In the genomic region with DNA sequence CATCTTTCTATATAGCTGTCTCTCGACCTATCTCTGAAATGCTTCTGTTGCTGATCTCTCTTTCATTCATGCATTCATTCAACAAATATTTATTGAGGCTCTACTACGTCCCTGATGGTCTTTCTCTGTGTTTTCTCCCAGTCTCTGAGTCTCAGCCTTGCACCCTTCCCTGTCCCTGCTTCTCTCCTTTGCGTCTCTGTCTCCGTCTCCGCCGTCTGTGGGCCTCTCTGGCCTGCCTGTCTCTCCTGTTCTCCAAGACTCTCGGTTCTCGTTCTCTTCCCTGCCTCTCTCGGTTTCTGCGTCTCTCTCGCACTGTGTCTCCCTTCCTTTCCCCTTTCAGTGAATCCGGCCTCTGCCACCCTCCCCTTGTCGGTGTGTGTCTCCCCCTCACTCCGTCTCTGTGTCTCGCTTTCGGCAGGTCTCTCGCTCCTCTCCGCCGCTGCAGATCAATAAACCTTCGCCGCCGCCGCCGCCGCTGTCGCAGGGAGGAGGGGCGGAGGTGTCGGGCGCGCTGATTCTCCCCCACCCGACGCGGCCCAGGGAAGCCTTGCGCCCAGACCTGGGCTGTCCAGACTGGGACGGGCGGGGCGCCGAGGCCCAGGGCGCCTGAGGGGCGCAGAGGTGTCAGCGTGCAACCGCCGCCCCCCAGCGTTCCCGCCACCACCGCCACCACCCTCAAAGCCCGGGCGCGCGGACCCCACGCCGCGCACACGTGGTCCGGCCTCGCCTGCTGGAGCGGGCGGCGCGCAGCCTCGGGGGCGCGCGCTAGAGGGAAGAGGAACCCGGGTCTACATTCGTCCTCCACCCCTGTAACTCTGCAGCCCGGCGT, we compare ENCODE assay signal across 8 cellular contexts. TPM values are rescaled to one million over a fixed set of nuclear protein-coding genes. Genes with fewer than 3 reads are reported as not detected.
DNase-seq lines count a peak whose midpoint lies in the region; ATAC-seq and TF ChIP-seq lines count a peak whose summit lies in the region.

No MANE protein-coding gene starts in this region.

- no peak overlapping the region for H2AK9ac ChIP-seq in IMR-90 (replicated peaks; ENCODE audit: low read depth, low read length, poor library complexity)

- POLR2A ChIA-PET in IMR-90 (lab: Charles Lee; ENCODE audit: unreplicated experiment) = no interaction called here

- H2BK5ac ChIP-seq in IMR-90 (ENCODE audit: low read depth, low read length, poor library complexity, severe bottlenecking) = no peak overlapping the region

- no peak overlapping the region for H3K4ac ChIP-seq in IMR-90 (ENCODE audit: low read depth, low read length)

- peak overlapping the region; percentile 27 for H2AFZ ChIP-seq in IMR-90 (replicated peaks; ENCODE audit: low read length, poor library complexity)

- intact Hi-C loops in IMR-90 (cut with micrococcal nuclease) = loop anchor here (10.0 kb wide), 1 partner anchor 607 kb away; no protein-coding TSS in a partner anchor

- H3K36me3 ChIP-seq in IMR-90 (ENCODE audit: control insufficient read depth, insufficient read depth, low read length) (no peaks in the 10 kb centered on the region), mucosa of rectum (ENCODE audit: control insufficient read depth in 2 of 2, insufficient read depth in 2 of 2, low read length in 2 of 2) (no peaks in the 10 kb centered on the region)

- no peaks in the 10 kb centered on the region for H3K9me3 Mint-ChIP-seq in activated naive CD8-positive, alpha-beta T cell (ENCODE audit: low read depth)

- no peak for TF ChIP-seq RAD21 in IMR-90 (IDR thresholded peaks at IDR 0.05; ENCODE audit: low read length)

- DNase-seq in IMR-90 (no peak), NCI-H2081 (lab: John Stamatoyannopoulos, UW) (no peak), RKO (ENCODE audit: low spot score) (no peak), KBM-7 (no peak), NCI-H345 (lab: John Stamatoyannopoulos, UW) (no peak)

- no peak overlapping the region for H3K18ac ChIP-seq in IMR-90 (ENCODE audit: low read depth, low read length)

- peaks cover 45% of the 10 kb centered on the region for H3K4me1 Mint-ChIP-seq in activated naive CD8-positive, alpha-beta T cell (ENCODE audit: low read depth)

- H3K9ac ChIP-seq in IMR-90 (ENCODE audit: low read depth, low read length) (no peak overlapping the region), mucosa of rectum (ENCODE audit: low read depth in 1 of 2, low read length in 2 of 2) (peak overlapping the region; percentile 52 to 90)

- no peaks in the 10 kb centered on the region; a peak in 1 of 4 replicates for H3K79me1 ChIP-seq in IMR-90 (ENCODE audit: low read depth in 1 of 2, low read length in 2 of 2)

- H3K23ac ChIP-seq in IMR-90 (ENCODE audit: low read depth, low read length) = 0 out of 2 replicates have a peak overlapping the region, but pooled peaks have one; percentile 17

- peak overlapping the region; percentile 52; the same call in 1 of the 2 replicates for H3K4me2 ChIP-seq in IMR-90 (ENCODE audit: low read depth, low read length)

- dilution Hi-C loops in IMR-90 (cut with HindIII; ENCODE audit: low sequenced_read_pairs, unreplicated experiment) = no loop called here

- peak overlapping the region; percentile 82 for H3K27ac ChIP-seq in C4-2B
- no peak overlapping the region for H3K27ac ChIP-seq in IMR-90 (ENCODE audit: insufficient read depth, low read length)
- peak overlapping the region; percentile 93 to 96 for H3K27ac ChIP-seq in mucosa of rectum (ENCODE audit: low read depth in 2 of 2, low read length in 2 of 2)

- no peaks in the 10 kb centered on the region for H3K36me3 Mint-ChIP-seq in activated naive CD8-positive, alpha-beta T cell

- peak overlapping the region; percentile 84 for H3K4me3 Mint-ChIP-seq in activated naive CD8-positive, alpha-beta T cell

- H4K8ac ChIP-seq in IMR-90 (ENCODE audit: low read depth in 2 of 2, low read length in 2 of 2) = no peak overlapping the region

- peak overlapping the region; percentile 7 for H3K27ac Mint-ChIP-seq in activated naive CD8-positive, alpha-beta T cell

- H3K56ac ChIP-seq in IMR-90 (ENCODE audit: extremely low read depth, insufficient read depth, low read length) = no peak overlapping the region

- H2BK15ac ChIP-seq in IMR-90 (ENCODE audit: low read depth, low read length) = no peak overlapping the region

- no peak for TF ChIP-seq POLR2A in IMR-90 (IDR thresholded peaks at IDR 0.05; ENCODE audit: low read depth, low read length)

- TF ChIP-seq CTCF in C4-2B (conservative IDR thresholded peaks at IDR 0.05) (no peak), IMR-90 (conservative IDR thresholded peaks at IDR 0.05; ENCODE audit: low read depth, low read length) (no peak)

- H3K4me1 ChIP-seq in IMR-90 (ENCODE audit: control insufficient read depth, insufficient read depth, low read length) (peaks cover 9% of the 10 kb centered on the region; the same call in 1 of the 2 replicates), mucosa of rectum (ENCODE audit: control insufficient read depth in 2 of 2, insufficient read depth in 2 of 2, low read length in 2 of 2) (peaks cover 52 to 70% of the 10 kb centered on the region in 2 donors)

- peaks cover 19% of the 10 kb centered on the region for H3K27me3 Mint-ChIP-seq in activated naive CD8-positive, alpha-beta T cell

- no peak overlapping the region for H2AK5ac ChIP-seq in IMR-90 (ENCODE audit: low read depth, low read length)

- no peak overlapping the region; the same call in 1 of the 2 replicates for H3K4me3 ChIP-seq in IMR-90 (ENCODE audit: insufficient read depth, low read depth, low read length)
- H3K4me3 ChIP-seq in mucosa of rectum (ENCODE audit: low read length in 2 of 2) = peak overlapping the region; percentile 57 to 67

- 9% methylated on average over 14 of the region's 68 CpGs; no CpG with 5 or more reads in 1 of the 2 experiments for WGBS in IMR-90 (ENCODE audit: extremely low coverage in 2 of 2, insufficient read length in 1 of 2), 2 experiments

- H3K9me3 ChIP-seq in IMR-90 (ENCODE audit: control insufficient read depth, insufficient read depth, low read length) = no peaks in the 10 kb centered on the region
- no peaks in the 10 kb centered on the region for H3K9me3 ChIP-seq in mucosa of rectum (ENCODE audit: control insufficient read depth in 2 of 2, low read length in 2 of 2)

- H4K20me1 ChIP-seq in IMR-90 (ENCODE audit: insufficient read depth, low read length) = peaks cover 11% of the 10 kb centered on the region

- in situ Hi-C loops in IMR-90 (cut with MboI; ENCODE audit: low sequenced_read_pairs) = no loop called here
- in situ Hi-C loops in KBM-7 (cut with MboI; ENCODE audit: low pct_unique_long_range_greater_than_20kb, low sequenced_read_pairs) = loop anchor here (10.0 kb wide), 1 partner anchor 83 kb away; no protein-coding TSS in a partner anchor

- no peak overlapping the region for H4K91ac ChIP-seq in IMR-90 (ENCODE audit: insufficient read depth, low read depth, low read length)

- peaks cover 8% of the 10 kb centered on the region for H3K9me1 ChIP-seq in IMR-90 (ENCODE audit: insufficient read depth, low read length)

- no peak overlapping the region for H3K14ac ChIP-seq in IMR-90 (replicated peaks; ENCODE audit: low read depth, low read length)

- H2BK120ac ChIP-seq in IMR-90 (ENCODE audit: low read depth, low read length) = no peak overlapping the region

- H3K27me3 ChIP-seq in IMR-90 (ENCODE audit: control insufficient read depth, insufficient read depth, low read length) = peaks cover 62% of the 10 kb centered on the region
- H3K27me3 ChIP-seq in mucosa of rectum (ENCODE audit: control insufficient read depth in 2 of 2, insufficient read depth in 2 of 2, low read length in 2 of 2) = peaks cover 13 to 23% of the 10 kb centered on the region in 2 donors

- no peak for ATAC-seq in IMR-90 (ENCODE audit: low read depth)

- no peak overlapping the region for H2BK20ac ChIP-seq in IMR-90 (ENCODE audit: low read depth, low read length)

- no TSS peak for BruUV-seq in IMR-90 (replicated peaks; lab: Mats Ljungman, UMichigan)

- CTCF ChIA-PET in IMR-90 (lab: Yijun Ruan, JAX) = no interaction called here

- H4K5ac ChIP-seq in IMR-90 (ENCODE audit: low read depth, low read length) = no peak overlapping the region

TF ChIP-seq in IMR-90, 13 proteins besides CTCF, POLR2A, EP300 and RAD21 (continues in another document):
- TF ChIP-seq NFE2L2 (IDR thresholded peaks at IDR 0.05; ENCODE audit: low read depth, low read length) (no peak), ELK1 (IDR thresholded peaks at IDR 0.05; ENCODE audit: borderline replicate concordance, low read depth, low read length) (no peak)

RNA-seq across cellular contexts. Expression of gene EFNA3, which starts 3.0 kb away (rescaled TPM):
- 0.56 and 0.72 TPM in 2 replicates for total RNA-seq in IMR-90 (2012; rRNA removed)
- 1.6 TPM in 2 replicates for polyA plus RNA-seq in IMR-90 (2012; rRNA removed)
- 0.75 and 1.8 TPM in 2 replicates for polyA plus RNA-seq in IMR-90 (2012; cell fraction: cytosol; rRNA removed)
- 1.4 and 1.5 TPM in 2 replicates for polyA plus RNA-seq in IMR-90 (2012; cell fraction: nucleus; rRNA removed; ENCODE audit: low replicate concordance)

RNA-seq across cellular contexts. Expression of gene EFNA4, which starts 18.1 kb away (rescaled TPM):
- total RNA-seq in IMR-90 (2012; rRNA removed) = 3.3 and 3.8 TPM in 2 replicates
- 11.8 and 16.3 TPM in 2 replicates for polyA plus RNA-seq in IMR-90 (2012; rRNA removed)
- polyA plus RNA-seq in IMR-90 (2012; cell fraction: cytosol; rRNA removed) = 11.9 and 15.9 TPM in 2 replicates
- 7.3 and 9.8 TPM in 2 replicates for polyA plus RNA-seq in IMR-90 (2012; cell fraction: nucleus; rRNA removed; ENCODE audit: low replicate concordance)

RNA-seq across cellular contexts. Expression of gene ADAM15, which starts 30.6 kb away (rescaled TPM):
- 25.6 and 29.7 TPM in 2 replicates for total RNA-seq in IMR-90 (2012; rRNA removed)
- 52.4 and 65.6 TPM in 2 replicates for polyA plus RNA-seq in IMR-90 (2012; rRNA removed)
- polyA plus RNA-seq in IMR-90 (2012; cell fraction: cytosol; rRNA removed) = 37.6 and 68.1 TPM in 2 replicates
- polyA plus RNA-seq in IMR-90 (2012; cell fraction: nucleus; rRNA removed; ENCODE audit: low replicate concordance) = 71.0 and 198 TPM in 2 replicates

RNA-seq across cellular contexts. Expression of gene EFNA1, which starts 46.0 kb away (rescaled TPM):
- 0.28 and 0.90 TPM in 2 replicates for total RNA-seq in IMR-90 (2012; rRNA removed)
- 1.4 and 1.6 TPM in 2 replicates for polyA plus RNA-seq in IMR-90 (2012; rRNA removed)
- 0.63 and 1.4 TPM in 2 replicates for polyA plus RNA-seq in IMR-90 (2012; cell fraction: cytosol; rRNA removed)
- 2.6 and 4.4 TPM in 2 replicates for polyA plus RNA-seq in IMR-90 (2012; cell fraction: nucleus; rRNA removed; ENCODE audit: low replicate concordance)

RNA-seq across cellular contexts. Expression of gene DCST1, which starts 48.1 kb away (rescaled TPM):
- not detected in 2 replicates for total RNA-seq in IMR-90 (2012; rRNA removed)
- not detected in 2 replicates for polyA plus RNA-seq in IMR-90 (2012; rRNA removed)
- polyA plus RNA-seq in IMR-90 (2012; cell fraction: cytosol; rRNA removed) = not detected in 2 replicates
- 0.03 TPM in 1 of 2 replicates, not detected in the other for polyA plus RNA-seq in IMR-90 (2012; cell fraction: nucleus; rRNA removed; ENCODE audit: low replicate concordance)
